In genomic region chr1:85230305-85230977, GRCh38 we compare ENCODE assay signal across 11 cellular contexts. TPM values are rescaled to one million over a fixed set of nuclear protein-coding genes. Genes with fewer than 3 reads are reported as not detected.
DNase-seq lines count a peak whose midpoint lies in the region; ATAC-seq and TF ChIP-seq lines count a peak whose summit lies in the region.
"Had no signal": no experiment of that assay in that cellular context is flagged by ENCODE, and none has a peak within 500 bp of the region (broad histone marks: within the 10 kb centered on the region; RNA-seq: fewer than 3 reads in every experiment).

No MANE protein-coding gene starts in this region.

- intact Hi-C loops in left lung (cut with DNase I), result no loop called here

- H3K4me1 ChIP-seq in left lung, result no peaks in the 10 kb centered on the region
- H3K4me1 ChIP-seq: SJSA1 had no signal

- no peaks in the 10 kb centered on the region for H3K9me3 ChIP-seq in left lung
- H3K9me3 ChIP-seq: lower lobe of right lung, SJSA1 had no signal

- no peak overlapping the region for H3K27ac ChIP-seq in left lung
- H3K27ac ChIP-seq: lower lobe of right lung, SJSA1 had no signal

- H3K9me3 Mint-ChIP-seq in HFFc6, result no peaks in the 10 kb centered on the region
- H3K9me3 Mint-ChIP-seq in stimulated activated effector memory CD8-positive, alpha-beta T cell treated with anti-CD3 and anti-CD28 coated beads, Interleukin-12 subunit alpha, Interleukin-12 subunit beta, amount 100 ng/mL, for 72 hours, result no peaks in the 10 kb centered on the region
- H3K9me3 Mint-ChIP-seq: activated T-helper 1 cell treated with anti-CD3 and anti-CD28 coated beads, Interleukin-12 subunit alpha, Interleukin-12 subunit beta, Interleukin-2, Interleukin-4 antibody, amounts not matched to agents 30 ng/mL and 10 ng/mL and 1 ng/mL, durations not matched to agents 14 hours and 24 hours and 36 hours had no signal

- peak; percentile 60 for TF ChIP-seq CTCF in HFFc6 (IDR thresholded peaks at IDR 0.05)
- peak; percentile 27 for TF ChIP-seq CTCF in WI38 (IDR thresholded peaks at IDR 0.05; ENCODE audit: low read depth, low read length)
- TF ChIP-seq CTCF in left lung (IDR thresholded peaks at IDR 0.05), result no peak

- no peak overlapping the region for H3K4me3 ChIP-seq in WI38 (ENCODE audit: low read depth, low read length)
- no peak overlapping the region for H3K4me3 ChIP-seq in left lung
- H3K4me3 ChIP-seq: lower lobe of right lung, SJSA1 had no signal

- H3K27ac Mint-ChIP-seq in HFFc6, result no peak overlapping the region
- H3K27ac Mint-ChIP-seq in stimulated activated effector memory CD8-positive, alpha-beta T cell treated with anti-CD3 and anti-CD28 coated beads, Interleukin-12 subunit alpha, Interleukin-12 subunit beta, amount 100 ng/mL, for 72 hours, result no peak overlapping the region
- H3K27ac Mint-ChIP-seq: activated T-helper 1 cell treated with anti-CD3 and anti-CD28 coated beads, Interleukin-12 subunit alpha, Interleukin-12 subunit beta, Interleukin-2, Interleukin-4 antibody, amounts not matched to agents 30 ng/mL and 10 ng/mL and 1 ng/mL, durations not matched to agents 14 hours and 24 hours and 36 hours had no signal

- H3K36me3 ChIP-seq in left lung, result no peaks in the 10 kb centered on the region
- H3K36me3 ChIP-seq: lower lobe of right lung, SJSA1 had no signal

- H3K27me3 Mint-ChIP-seq in HFFc6 (ENCODE audit: insufficient read depth), result no peaks in the 10 kb centered on the region

- H3K36me3 Mint-ChIP-seq in HFFc6 (ENCODE audit: low read depth), result no peaks in the 10 kb centered on the region
- H3K36me3 Mint-ChIP-seq in stimulated activated effector memory CD8-positive, alpha-beta T cell treated with anti-CD3 and anti-CD28 coated beads, Interleukin-12 subunit alpha, Interleukin-12 subunit beta, amount 100 ng/mL, for 72 hours, result no peaks in the 10 kb centered on the region

- H3K4me1 Mint-ChIP-seq in HFFc6 (ENCODE audit: low read depth), result peaks cover 8% of the 10 kb centered on the region
- peaks cover 5% of the 10 kb centered on the region for H3K4me1 Mint-ChIP-seq in stimulated activated effector memory CD8-positive, alpha-beta T cell treated with anti-CD3 and anti-CD28 coated beads, Interleukin-12 subunit alpha, Interleukin-12 subunit beta, amount 100 ng/mL, for 72 hours

- H3K27me3 ChIP-seq in left lung, result no peaks in the 10 kb centered on the region
- H3K27me3 ChIP-seq: SJSA1 had no signal

- H3K4me3 Mint-ChIP-seq in HFFc6, result no peak overlapping the region
- H3K4me3 Mint-ChIP-seq in stimulated activated effector memory CD8-positive, alpha-beta T cell treated with anti-CD3 and anti-CD28 coated beads, Interleukin-12 subunit alpha, Interleukin-12 subunit beta, amount 100 ng/mL, for 72 hours, result no peak overlapping the region
- H3K4me3 Mint-ChIP-seq: activated T-helper 1 cell treated with anti-CD3 and anti-CD28 coated beads, Interleukin-12 subunit alpha, Interleukin-12 subunit beta, Interleukin-2, Interleukin-4 antibody, amounts not matched to agents 30 ng/mL and 10 ng/mL and 1 ng/mL, durations not matched to agents 14 hours and 24 hours and 36 hours had no signal

- peak; percentile 34 for ATAC-seq in left lung
- no peak for ATAC-seq in stimulated activated effector memory CD8-positive, alpha-beta T cell treated with anti-CD3 and anti-CD28 coated beads, Interleukin-12 subunit alpha, Interleukin-12 subunit beta, amount 100 ng/mL, for 72 hours
- ATAC-seq in esophagus mucosa, result no peak
- no peak for ATAC-seq in GM18498 (IDR thresholded peaks at IDR 0.05; ENCODE audit: unreplicated experiment)
- ATAC-seq: lower lobe of right lung had no signal

- DNase-seq in DMS53 (lab: John Stamatoyannopoulos, UW) (peak; percentile 87), HFFc6 (no peak), left lung (no peak), Ammon's horn (ENCODE audit: low spot score) (no peak)
- DNase-seq in stimulated activated effector memory CD8-positive, alpha-beta T cell treated with anti-CD3 and anti-CD28 coated beads, Interleukin-12 subunit alpha, Interleukin-12 subunit beta, amount 100 ng/mL, for 72 hours (ENCODE audit: low spot score in 2 of 2), result no peak
- DNase-seq: lower lobe of right lung had no signal

RNA-seq across cellular contexts. Expression of gene C1orf52, which starts 29.0 kb away (rescaled TPM):
- total RNA-seq in HFFc6 (2021; fragmentation: NEBNext Ultra II Directional; extraction: Animal tissue kit (Norgen Biotek cat#: 25700)), result 10 to 100 TPM; 20.6 to 26.1 (median 22.7) TPM
- 10 to 100 TPM; 18.0 to 22.1 TPM for total RNA-seq in left lung
- total RNA-seq in esophagus mucosa, result 11.7 TPM

RNA-seq across cellular contexts. Expression of gene SYDE2, which starts 29.6 kb away (rescaled TPM):
- 10 to 100 TPM in 4 of 6 experiments, 1 to 10 TPM in 2; 9.1 to 12.3 (median 10.3) TPM for total RNA-seq in HFFc6 (2021; fragmentation: NEBNext Ultra II Directional; extraction: Animal tissue kit (Norgen Biotek cat#: 25700))
- total RNA-seq in left lung (10 to 100 TPM; 12.8 to 18.2 TPM), esophagus mucosa (0.84 TPM)

RNA-seq across cellular contexts. Expression of gene BCL10, which starts 46.0 kb away (rescaled TPM):
- total RNA-seq in HFFc6 (2021; fragmentation: NEBNext Ultra II Directional; extraction: Animal tissue kit (Norgen Biotek cat#: 25700)), result 10 to 100 TPM; 33.4 to 45.6 (median 39.2) TPM
- total RNA-seq in left lung, result 10 to 100 TPM; 25.0 to 31.6 TPM
- 52.1 TPM for total RNA-seq in esophagus mucosa

Comparison
In these comparisons a context has a peak if more than half of its experiments do, and no peak if none do; other contexts are left out.
1. CTCF ChIP-seq: peak in HFFc6 (single experiment) and WI38 (single experiment); none in left lung (0 of 2).